1 cellular context compared by ENCODE assay signal in genomic region chr2:190379249-190379964, GRCh38.
TF ChIP-seq lines count a peak whose summit lies in the region.

No MANE protein-coding gene starts in this region.

TF ChIP-seq in K562, 482 proteins besides CTCF, POLR2A, EP300 and RAD21 (continued from another document and continues in another):
- no peak for TF ChIP-seq E2F4 (CRISPR knock-in tag; IDR thresholded peaks at IDR 0.05; ENCODE audit: low read depth)
- TF ChIP-seq ZNF436 (CRISPR knock-in tag; IDR thresholded peaks at IDR 0.05), result no peak
- no peak for TF ChIP-seq MLLT1 (IDR thresholded peaks at IDR 0.05)
- TF ChIP-seq GTF2E2 (tag; IDR thresholded peaks at IDR 0.05), result 0 out of 2 replicates have a peak, but pooled peaks have one; percentile 16
- no peak for TF ChIP-seq ZNF224 (CRISPR knock-in tag; IDR thresholded peaks at IDR 0.05)
- no peak for TF ChIP-seq RFX5 (IDR thresholded peaks at IDR 0.05; ENCODE audit: low read depth, low read length)
- peak; percentile 54; the same call in 1 of the 2 replicates for TF ChIP-seq CXXC5 (CRISPR knock-in tag; IDR thresholded peaks at IDR 0.05)
- no peak for TF ChIP-seq ZNF174 (CRISPR knock-in tag; IDR thresholded peaks at IDR 0.05)
- 0 out of 2 replicates have a peak, but pooled peaks have one; percentile 36 for TF ChIP-seq NCOA1 (IDR thresholded peaks at IDR 0.05; ENCODE audit: low read depth)
- no peak for TF ChIP-seq ZNF134 (CRISPR knock-in tag; conservative IDR thresholded peaks at IDR 0.05)
- no peak for TF ChIP-seq ZNF77 (CRISPR knock-in tag; IDR thresholded peaks at IDR 0.05)
- no peak for TF ChIP-seq ZNF778 (CRISPR knock-in tag; IDR thresholded peaks at IDR 0.05)
- no peak for TF ChIP-seq CHAMP1 (IDR thresholded peaks at IDR 0.05)
- no peak for TF ChIP-seq RBM17 (IDR thresholded peaks at IDR 0.05; ENCODE audit: borderline replicate concordance, low read depth, low read length)
- no peak for TF ChIP-seq ZNF318 (IDR thresholded peaks at IDR 0.05; ENCODE audit: borderline replicate concordance in 1 of 2, low read depth in 1 of 2)
- no peak for TF ChIP-seq TCFL5 (CRISPR knock-in tag; conservative IDR thresholded peaks at IDR 0.05)
- TF ChIP-seq CC2D1A (IDR thresholded peaks at IDR 0.05), result no peak
- TF ChIP-seq MGA (IDR thresholded peaks at IDR 0.05), result 0 out of 2 replicates have a peak, but pooled peaks have one; percentile 8
- TF ChIP-seq KDM5B (IDR thresholded peaks at IDR 0.05; ENCODE audit: insufficient replicate concordance, low read depth, low read length), result peak; percentile 35
- 0 out of 2 replicates have a peak, but pooled peaks have one; percentile 30 for TF ChIP-seq ZFX (CRISPR knock-in tag; IDR thresholded peaks at IDR 0.05)
- no peak for TF ChIP-seq PTRF (tag; IDR thresholded peaks at IDR 0.05)
- no peak for TF ChIP-seq GATAD2A (IDR thresholded peaks at IDR 0.05)
- TF ChIP-seq GABPB2 (CRISPR knock-in tag; conservative IDR thresholded peaks at IDR 0.05), result no peak
